Comparison of ENCODE assay signal across 12 cellular contexts in genomic region chr1:185257947-185258203, GRCh38. TPM values are rescaled to one million over a fixed set of nuclear protein-coding genes. Genes with fewer than 3 reads are reported as not detected.
DNase-seq lines count a peak whose midpoint lies in the region; ATAC-seq and TF ChIP-seq lines count a peak whose summit lies in the region.
"Had no signal": no experiment of that assay in that cellular context is flagged by ENCODE, and none has a peak within 500 bp of the region (broad histone marks: within the 10 kb centered on the region; RNA-seq: fewer than 3 reads in every experiment).

No MANE protein-coding gene starts in this region.

- no peak for TF ChIP-seq CTCF in foreskin fibroblast (IDR thresholded peaks at IDR 0.05; ENCODE audit: low read depth, low read length)

- no peaks in the 10 kb centered on the region for H3K9me3 ChIP-seq in T-helper 17 cell (ENCODE audit: control insufficient read depth, low read length, poor library complexity, severe bottlenecking)

- H3K4me3 ChIP-seq in foreskin fibroblast (ENCODE audit: low read depth in 1 of 2, low read length in 2 of 2) = no peak overlapping the region

- no peaks in the 10 kb centered on the region for H3K27me3 Mint-ChIP-seq in T-helper 17 cell

- DNase-seq in AG08395 (ENCODE audit: low spot score) (peak; percentile 4), GM04503 (ENCODE audit: low read depth) (peak; percentile 13), T-helper 17 cell (no peak), foreskin fibroblast (peak; percentile 50 to 77)
- no peak for DNase-seq in stimulated activated CD4-positive, alpha-beta T cell treated with anti-CD3 and anti-CD28 coated beads, Interleukin-4, amount 100 ng/mL, for 4 hours
- DNase-seq: activated CD8-positive, alpha-beta memory T cell treated with anti-CD3 and anti-CD28 coated beads, Interleukin-2, amount 50 U/mL, for 4 hours; aorta; effector CD4-positive, alpha-beta T cell; stimulated activated CD4-positive, alpha-beta T cell treated with anti-CD3 and anti-CD28 coated beads, Interleukin-15, amount 100 ng/mL, for 24 hours had no signal

- H3K27ac Mint-ChIP-seq in T-helper 17 cell = peak overlapping the region; percentile 46

- peaks cover 4% of the 10 kb centered on the region for H3K36me3 Mint-ChIP-seq in T-helper 17 cell (ENCODE audit: low read depth)

- no peak for TF ChIP-seq POLR2A in GM18505 (IDR thresholded peaks at IDR 0.05; ENCODE audit: borderline replicate concordance, extremely low read depth, insufficient read depth, insufficient read length)

- ATAC-seq in T-helper 17 cell = no peak
- no peak for ATAC-seq in HG03175 (IDR thresholded peaks at IDR 0.05; ENCODE audit: unreplicated experiment)
- ATAC-seq in HG02678 (IDR thresholded peaks at IDR 0.05; ENCODE audit: unreplicated experiment) = no peak
- no peak for ATAC-seq in GM18505 (IDR thresholded peaks at IDR 0.05; ENCODE audit: unreplicated experiment)

- H3K4me3 Mint-ChIP-seq in T-helper 17 cell = no peak overlapping the region

- H3K4me1 Mint-ChIP-seq in T-helper 17 cell = peaks cover 6% of the 10 kb centered on the region

RNA-seq across cellular contexts. Expression of gene IVNS1ABP, which starts 59.2 kb away (rescaled TPM):
- 100 to 1,000 TPM; 467 to 499 TPM for total RNA-seq in T-helper 17 cell

Comparison
In these comparisons a context has a peak if more than half of its experiments do, and no peak if none do; other contexts are left out.
1. DNase-seq: peak in AG08395 (single experiment), GM04503 (single experiment) and foreskin fibroblast (2 of 2); none in T-helper 17 cell (0 of 3) and stimulated activated CD4-positive, alpha-beta T cell treated with anti-CD3 and anti-CD28 coated beads, Interleukin-4, amount 100 ng/mL, for 4 hours (0 of 2).